23 cellular contexts compared by ENCODE assay signal in genomic region chr12:38155020-38155395, GRCh38.
"Had no signal": no experiment of that assay in that cellular context is flagged by ENCODE, and none has a peak within 500 bp of the region (broad histone marks: within the 10 kb centered on the region; RNA-seq: fewer than 3 reads in every experiment).

No MANE protein-coding gene starts in this region.

- H3K36me3 ChIP-seq: Peyer's patch, SJSA1 had no signal

- H3K9ac ChIP-seq: KMS-11 had no signal

- H3K27ac ChIP-seq: KMS-11, Peyer's patch, SJSA1, SK-N-MC had no signal

- H3K4me2 ChIP-seq: KMS-11 had no signal

- ATAC-seq: HepG2, K562, Right ventricle myocardium inferior had no signal

- H3K4me3 ChIP-seq: K562, Peyer's patch, SJSA1, SK-N-MC had no signal

- DNase-seq: IMR-90, Kasumi-1, MM.1S, NCI-H1092 treated with DMSO at 0.1 percent for 48 hours, NCI-H1436, NCI-H187, NCI-H2029, NCI-H2081 treated with DMSO at 0.1 percent for 48 hours, NCI-H2171, NCI-H226, NCI-H446, NCI-H510A, NCI-H524 treated with DMSO at 0.1 percent for 48 hours, NCI-H69, NCI-H774, Peyer's patch, SIG-M5 had no signal

- H3K4me1 ChIP-seq: Peyer's patch, SJSA1 had no signal

- H3K27me3 ChIP-seq: Peyer's patch, SJSA1 had no signal
